ENCODE assay signal across 8 cellular contexts in the genomic region with DNA sequence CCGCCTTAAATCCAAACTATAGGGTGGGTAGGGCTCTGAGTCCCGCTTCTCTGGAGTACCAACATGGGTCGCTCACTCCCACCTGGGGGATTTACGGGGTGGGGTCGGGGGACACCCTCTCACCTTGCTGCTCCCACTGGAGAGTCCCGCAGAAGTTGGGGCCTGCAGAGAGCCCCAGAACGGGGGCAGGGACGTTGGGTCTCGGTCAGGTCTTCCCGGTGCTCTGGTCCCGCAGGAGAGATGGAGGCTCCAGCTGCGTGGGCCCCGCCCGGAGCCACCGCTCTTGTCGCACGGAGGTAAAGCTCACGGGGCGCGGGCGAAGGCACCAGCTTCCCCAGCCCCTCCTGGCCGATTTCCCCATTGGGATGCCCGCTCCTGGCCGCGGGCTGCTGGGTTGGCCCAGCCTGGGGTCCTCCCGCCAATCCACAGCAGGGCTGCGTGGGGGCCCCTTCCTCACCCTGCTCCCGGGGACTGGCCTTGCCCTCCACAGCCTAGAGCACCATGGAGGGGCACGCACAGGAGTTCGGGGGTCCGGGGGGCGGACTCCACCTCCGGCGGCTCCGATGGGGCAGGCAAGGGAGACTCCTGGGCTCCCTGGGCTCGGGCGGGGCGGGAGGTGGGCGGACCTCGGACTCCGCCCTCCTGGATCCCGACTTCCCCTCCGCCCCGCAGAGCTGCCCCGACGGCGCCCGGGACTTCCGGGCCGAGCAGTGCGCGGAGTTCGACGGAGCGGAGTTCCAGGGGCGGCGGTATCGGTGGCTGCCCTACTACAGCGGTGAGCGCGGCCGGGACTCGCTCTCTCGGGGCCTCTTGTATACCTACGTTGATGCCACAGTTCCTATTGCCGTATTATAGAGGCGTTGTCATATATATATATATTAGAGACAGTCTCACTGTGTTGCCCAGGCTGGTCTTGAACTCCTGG. TPM values are rescaled to one million over a fixed set of nuclear protein-coding genes. Genes with fewer than 3 reads are reported as not detected.
A peak's percentile ranks its signal among the peaks of the same experiment; 100 is the strongest.
DNase-seq lines count a peak whose midpoint lies in the region; ATAC-seq and TF ChIP-seq lines count a peak whose summit lies in the region.

No MANE protein-coding gene starts in this region.

- in situ Hi-C loops in gastrocnemius medialis (cut with MboI; ENCODE audit: low sequenced_read_pairs in 4 of 4) = no loop called here

- no peaks in the 10 kb centered on the region for H3K9me3 Mint-ChIP-seq in CD8-positive, alpha-beta T cell
- H3K9me3 Mint-ChIP-seq in activated T-cell treated with anti-CD3 and anti-CD28 coated beads, Interleukin-2, amount 50 U/mL, for 4 hours = no peaks in the 10 kb centered on the region

- H3K36me3 ChIP-seq in CD8-positive, alpha-beta T cell (ENCODE audit: insufficient read depth, low read length) = no peaks in the 10 kb centered on the region
- peaks cover 0 to 29% of the 10 kb centered on the region in 2 donors for H3K36me3 ChIP-seq in gastroesophageal sphincter
- H3K36me3 ChIP-seq in gastrocnemius medialis = no peaks in the 10 kb centered on the region

- no peaks in the 10 kb centered on the region for H3K9me3 ChIP-seq in CD8-positive, alpha-beta T cell (ENCODE audit: low read length)
- H3K9me3 ChIP-seq in gastroesophageal sphincter (no peaks in the 10 kb centered on the region), gastrocnemius medialis (no peaks in the 10 kb centered on the region)

- no peak overlapping the region for H3K27ac ChIP-seq in CD8-positive, alpha-beta T cell (ENCODE audit: low read depth, low read length)
- no peak overlapping the region for H3K27ac ChIP-seq in gastroesophageal sphincter
- H3K27ac ChIP-seq in gastrocnemius medialis = no peak overlapping the region

- H3K27me3 Mint-ChIP-seq in CD8-positive, alpha-beta T cell (ENCODE audit: low read depth) = peaks cover 34% of the 10 kb centered on the region
- peaks cover 48% of the 10 kb centered on the region for H3K27me3 Mint-ChIP-seq in activated T-cell treated with anti-CD3 and anti-CD28 coated beads, Interleukin-2, amount 50 U/mL, for 4 hours (ENCODE audit: low read depth)

- H3K36me3 Mint-ChIP-seq in CD8-positive, alpha-beta T cell = no peaks in the 10 kb centered on the region
- H3K36me3 Mint-ChIP-seq in activated T-cell treated with anti-CD3 and anti-CD28 coated beads, Interleukin-2, amount 50 U/mL, for 4 hours (ENCODE audit: insufficient read depth) = no peaks in the 10 kb centered on the region

- intact Hi-C loops in CD8-positive, alpha-beta T cell (cut with DNase I, micrococcal nuclease) = no loop called here
- intact Hi-C loops in gastrocnemius medialis (cut with DNase I; ENCODE audit: low total_unique reads) = no loop called here

- peak in 6 of 7 experiments; percentile 25 to 67 (median 44) for DNase-seq in CD8-positive, alpha-beta T cell
- DNase-seq in NCI-H510A treated with DMSO at 0.1 percent for 48 hours (lab: John Stamatoyannopoulos, UW) = peak; percentile 56
- DNase-seq in activated T-cell treated with anti-CD3 and anti-CD28 coated beads, Interleukin-2, amount 50 U/mL, for 4 hours = no peak
- DNase-seq in gastrocnemius medialis = no peak
- no peak for DNase-seq in NK-92 (lab: John Stamatoyannopoulos, UW; ENCODE audit: unreplicated experiment)
- no peak for DNase-seq in anterior cingulate cortex (lab: John Stamatoyannopoulos, UW)

- peaks cover 20% of the 10 kb centered on the region for H3K4me1 Mint-ChIP-seq in CD8-positive, alpha-beta T cell (ENCODE audit: low read depth)
- peaks cover 22% of the 10 kb centered on the region for H3K4me1 Mint-ChIP-seq in activated T-cell treated with anti-CD3 and anti-CD28 coated beads, Interleukin-2, amount 50 U/mL, for 4 hours (ENCODE audit: low read depth)

- peak overlapping the region; percentile 53 for H3K4me3 ChIP-seq in CD8-positive, alpha-beta T cell (ENCODE audit: low read depth, low read length)
- H3K4me3 ChIP-seq in gastroesophageal sphincter (peak overlapping the region; percentile 24 to 48), gastrocnemius medialis (peak overlapping the region; percentile 41 to 54 (median 52))

- CTCF ChIA-PET in CD8-positive, alpha-beta T cell (lab: Charles Lee) = no interaction called here

- TF ChIP-seq POLR2A in gastroesophageal sphincter (IDR thresholded peaks at IDR 0.05) = no peak
- TF ChIP-seq POLR2A in gastrocnemius medialis (IDR thresholded peaks at IDR 0.05) = no peak

- H3K4me1 ChIP-seq in CD8-positive, alpha-beta T cell (ENCODE audit: insufficient read depth, low read length) = peaks cover 18% of the 10 kb centered on the region
- peaks cover 0 to 34% (median 7%) of the 10 kb centered on the region in 3 donors for H3K4me1 ChIP-seq in gastroesophageal sphincter
- H3K4me1 ChIP-seq in gastrocnemius medialis = peaks cover 0 to 5% of the 10 kb centered on the region in 2 donors

- no peak for TF ChIP-seq CTCF in CD8-positive, alpha-beta T cell (IDR thresholded peaks at IDR 0.05)
- no peak for TF ChIP-seq CTCF in gastroesophageal sphincter (IDR thresholded peaks at IDR 0.05)
- no peak for TF ChIP-seq CTCF in gastrocnemius medialis (IDR thresholded peaks at IDR 0.05 in 4 of 5, conservative IDR thresholded peaks at IDR 0.05 in 1 of 5)

- ATAC-seq in CD8-positive, alpha-beta T cell = peak; percentile 87
- peak; percentile 44 for ATAC-seq in GM21576 (IDR thresholded peaks at IDR 0.05; ENCODE audit: unreplicated experiment)
- peak; percentile 87 to 89 for ATAC-seq in activated T-cell treated with anti-CD3 and anti-CD28 coated beads, Interleukin-2, amount 50 U/mL, for 4 hours
- peak; percentile 53 for ATAC-seq in gastroesophageal sphincter
- ATAC-seq in gastrocnemius medialis = peak in 1 of 2 donors; percentile 55

- 87% methylated on average over 13 of the region's 67 CpGs; no CpG with 5 or more reads in 1 of the 2 donors for WGBS in gastroesophageal sphincter (ENCODE audit: low coverage in 1 of 2), 2 donors

- H3K27ac Mint-ChIP-seq in CD8-positive, alpha-beta T cell = no peak overlapping the region

- peaks cover 14% of the 10 kb centered on the region for H3K27me3 ChIP-seq in CD8-positive, alpha-beta T cell (ENCODE audit: insufficient read depth, low read length)
- no peaks in the 10 kb centered on the region for H3K27me3 ChIP-seq in gastroesophageal sphincter
- peaks cover 20 to 26% (median 24%) of the 10 kb centered on the region in 3 donors for H3K27me3 ChIP-seq in gastrocnemius medialis

- POLR2A ChIA-PET in CD8-positive, alpha-beta T cell (lab: Charles Lee) = no interaction called here

- no peak for TF ChIP-seq EP300 in gastroesophageal sphincter (IDR thresholded peaks at IDR 0.05)

- peak overlapping the region; percentile 75 for H3K4me3 Mint-ChIP-seq in CD8-positive, alpha-beta T cell
- peak overlapping the region; percentile 77 for H3K4me3 Mint-ChIP-seq in activated T-cell treated with anti-CD3 and anti-CD28 coated beads, Interleukin-2, amount 50 U/mL, for 4 hours

RNA-seq across cellular contexts. Expression of gene PAPLN, which starts 8.4 kb away (rescaled TPM):
- total RNA-seq in CD8-positive, alpha-beta T cell = not detected
- total RNA-seq in activated T-cell treated with anti-CD3 and anti-CD28 coated beads, Interleukin-2, amount 50 U/mL, for 4 hours = under 1 TPM; 0.08 to 0.19 (median 0.18) TPM
- 10 to 100 TPM; 13.4 to 47.7 (median 28.2) TPM for total RNA-seq in gastroesophageal sphincter
- total RNA-seq in gastrocnemius medialis = 1 to 10 TPM; 1.9 to 5.0 (median 2.5) TPM

Comparison
In these comparisons a context has a peak if more than half of its experiments do, and no peak if none do; other contexts are left out.
1. DNase-seq: peak in CD8-positive, alpha-beta T cell (6 of 7) and NCI-H510A treated with DMSO at 0.1 percent for 48 hours (single experiment); none in activated T-cell treated with anti-CD3 and anti-CD28 coated beads, Interleukin-2, amount 50 U/mL, for 4 hours (single experiment), gastrocnemius medialis (0 of 2), NK-92 (single experiment) and anterior cingulate cortex (0 of 58).
2. Peak in every context shown above with its lines, with median percentiles within 50 percentile points of each other: H3K4me3 ChIP-seq.